Comparison of ENCODE assay signal across 16 cellular contexts in genomic region chr9:91085499-91086291, GRCh38.
DNase-seq lines count a peak whose midpoint lies in the region; ATAC-seq lines count a peak whose summit lies in the region.
"Had no signal": no experiment of that assay in that cellular context is flagged by ENCODE, and none has a peak within 500 bp of the region (broad histone marks: within the 10 kb centered on the region; RNA-seq: fewer than 3 reads in every experiment).

No MANE protein-coding gene starts in this region.

- no peak overlapping the region for H3K4me3 Mint-ChIP-seq in activated CD8-positive, alpha-beta memory T cell treated with anti-CD3 and anti-CD28 coated beads, Interleukin-2, amount 10 ng/mL, durations not matched to agents 7 days and 5 days
- H3K4me3 Mint-ChIP-seq in activated CD4-positive, alpha-beta memory T cell treated with anti-CD3 and anti-CD28 coated beads, Interleukin-2, amount 10 ng/mL, durations not matched to agents 7 days and 5 days: no peak overlapping the region
- no peak overlapping the region for H3K4me3 Mint-ChIP-seq in stimulated activated effector memory CD8-positive, alpha-beta T cell treated with anti-CD3 and anti-CD28 coated beads, Interleukin-12 subunit alpha, Interleukin-12 subunit beta, amount 100 ng/mL, for 72 hours
- H3K4me3 Mint-ChIP-seq: CD4-positive, CD25-positive, alpha-beta regulatory T cell had no signal

- H3K4me1 Mint-ChIP-seq in activated CD8-positive, alpha-beta memory T cell treated with anti-CD3 and anti-CD28 coated beads, Interleukin-2, amount 10 ng/mL, durations not matched to agents 7 days and 5 days: peaks cover 43% of the 10 kb centered on the region
- H3K4me1 Mint-ChIP-seq in activated CD4-positive, alpha-beta memory T cell treated with anti-CD3 and anti-CD28 coated beads, Interleukin-2, amount 10 ng/mL, durations not matched to agents 7 days and 5 days: peaks cover 37% of the 10 kb centered on the region
- H3K4me1 Mint-ChIP-seq in stimulated activated effector memory CD8-positive, alpha-beta T cell treated with anti-CD3 and anti-CD28 coated beads, Interleukin-12 subunit alpha, Interleukin-12 subunit beta, amount 100 ng/mL, for 72 hours: peaks cover 49% of the 10 kb centered on the region
- H3K4me1 Mint-ChIP-seq: CD4-positive, CD25-positive, alpha-beta regulatory T cell had no signal

- peaks cover 44% of the 10 kb centered on the region for H3K36me3 Mint-ChIP-seq in activated CD8-positive, alpha-beta memory T cell treated with anti-CD3 and anti-CD28 coated beads, Interleukin-2, amount 10 ng/mL, durations not matched to agents 7 days and 5 days
- peaks cover 82% of the 10 kb centered on the region for H3K36me3 Mint-ChIP-seq in activated CD4-positive, alpha-beta memory T cell treated with anti-CD3 and anti-CD28 coated beads, Interleukin-2, amount 10 ng/mL, durations not matched to agents 7 days and 5 days (ENCODE audit: low read depth)
- no peaks in the 10 kb centered on the region for H3K36me3 Mint-ChIP-seq in stimulated activated effector memory CD8-positive, alpha-beta T cell treated with anti-CD3 and anti-CD28 coated beads, Interleukin-12 subunit alpha, Interleukin-12 subunit beta, amount 100 ng/mL, for 72 hours
- H3K36me3 Mint-ChIP-seq: CD4-positive, CD25-positive, alpha-beta regulatory T cell had no signal

- no peak for DNase-seq in activated CD8-positive, alpha-beta memory T cell treated with anti-CD3 and anti-CD28 coated beads, Interleukin-2, amount 10 ng/mL, durations not matched to agents 7 days and 5 days
- no peak for DNase-seq in activated CD8-positive, alpha-beta memory T cell treated with anti-CD3 and anti-CD28 coated beads for 24 hours
- DNase-seq in NOMO-1 treated with DMSO at 0.1 percent for 48 hours (lab: John Stamatoyannopoulos, UW; ENCODE audit: unreplicated experiment): peak; percentile 81
- no peak for DNase-seq in activated CD4-positive, alpha-beta memory T cell treated with anti-CD3 and anti-CD28 coated beads, Interleukin-2, amount 10 ng/mL, durations not matched to agents 7 days and 5 days
- DNase-seq in stimulated activated effector memory CD8-positive, alpha-beta T cell treated with anti-CD3 and anti-CD28 coated beads, Interleukin-12 subunit alpha, Interleukin-12 subunit beta, amount 100 ng/mL, for 72 hours (ENCODE audit: low spot score in 2 of 2): no peak
- no peak for DNase-seq in NCI-H510A treated with DMSO at 0.1 percent for 48 hours (lab: John Stamatoyannopoulos, UW)
- DNase-seq: activated naive CD4-positive, alpha-beta T cell; CD4-positive, CD25-positive, alpha-beta regulatory T cell; foreskin fibroblast; GOT3; mucosa of descending colon; NCI-H2029; NCI-H510A; stimulated activated naive CD4-positive, alpha-beta T cell had no signal

- CTCF ChIA-PET in activated CD8-positive, alpha-beta memory T cell treated with anti-CD3 and anti-CD28 coated beads, Interleukin-2, amount 10 ng/mL, durations not matched to agents 7 days and 5 days (lab: Charles Lee): interaction anchor here (0.9 to 1.3 kb wide), 2 partner anchors 9 to 170 kb away, joined by 3 read pairs; no protein-coding TSS in a partner anchor
- CTCF ChIA-PET in activated CD4-positive, alpha-beta memory T cell treated with anti-CD3 and anti-CD28 coated beads, Interleukin-2, amount 10 ng/mL, durations not matched to agents 7 days and 5 days (lab: Charles Lee): no interaction called here

- H3K9me3 Mint-ChIP-seq in activated CD8-positive, alpha-beta memory T cell treated with anti-CD3 and anti-CD28 coated beads, Interleukin-2, amount 10 ng/mL, durations not matched to agents 7 days and 5 days (ENCODE audit: low read depth): peaks cover 3% of the 10 kb centered on the region
- peaks cover 8% of the 10 kb centered on the region for H3K9me3 Mint-ChIP-seq in activated CD4-positive, alpha-beta memory T cell treated with anti-CD3 and anti-CD28 coated beads, Interleukin-2, amount 10 ng/mL, durations not matched to agents 7 days and 5 days
- H3K9me3 Mint-ChIP-seq in stimulated activated effector memory CD8-positive, alpha-beta T cell treated with anti-CD3 and anti-CD28 coated beads, Interleukin-12 subunit alpha, Interleukin-12 subunit beta, amount 100 ng/mL, for 72 hours: no peaks in the 10 kb centered on the region

- POLR2A ChIA-PET in activated CD4-positive, alpha-beta memory T cell treated with anti-CD3 and anti-CD28 coated beads, Interleukin-2, amount 10 ng/mL, durations not matched to agents 7 days and 5 days (lab: Charles Lee): interaction anchor here (0.8 to 1.2 kb wide), 3 partner anchors 8 to 339 kb away, joined by 3 read pairs; no protein-coding TSS in a partner anchor

- no peaks in the 10 kb centered on the region for H3K27me3 Mint-ChIP-seq in activated CD8-positive, alpha-beta memory T cell treated with anti-CD3 and anti-CD28 coated beads, Interleukin-2, amount 10 ng/mL, durations not matched to agents 7 days and 5 days
- peaks cover 1% of the 10 kb centered on the region for H3K27me3 Mint-ChIP-seq in activated CD4-positive, alpha-beta memory T cell treated with anti-CD3 and anti-CD28 coated beads, Interleukin-2, amount 10 ng/mL, durations not matched to agents 7 days and 5 days

- ATAC-seq in activated CD8-positive, alpha-beta memory T cell treated with anti-CD3 and anti-CD28 coated beads, Interleukin-2, amount 10 ng/mL, durations not matched to agents 7 days and 5 days: no peak
- peak; percentile 87 for ATAC-seq in stimulated activated effector memory CD8-positive, alpha-beta T cell treated with anti-CD3 and anti-CD28 coated beads, Interleukin-12 subunit alpha, Interleukin-12 subunit beta, amount 100 ng/mL, for 72 hours
- ATAC-seq in GM18520 (IDR thresholded peaks at IDR 0.05; ENCODE audit: unreplicated experiment) (no peak), HG03378 (IDR thresholded peaks at IDR 0.05; ENCODE audit: unreplicated experiment) (no peak)
- ATAC-seq: mucosa of descending colon had no signal

- peak overlapping the region; percentile 19 for H3K27ac Mint-ChIP-seq in activated CD8-positive, alpha-beta memory T cell treated with anti-CD3 and anti-CD28 coated beads, Interleukin-2, amount 10 ng/mL, durations not matched to agents 7 days and 5 days
- H3K27ac Mint-ChIP-seq in activated CD4-positive, alpha-beta memory T cell treated with anti-CD3 and anti-CD28 coated beads, Interleukin-2, amount 10 ng/mL, durations not matched to agents 7 days and 5 days: peak overlapping the region; percentile 17
- no peak overlapping the region for H3K27ac Mint-ChIP-seq in stimulated activated effector memory CD8-positive, alpha-beta T cell treated with anti-CD3 and anti-CD28 coated beads, Interleukin-12 subunit alpha, Interleukin-12 subunit beta, amount 100 ng/mL, for 72 hours
- H3K27ac Mint-ChIP-seq: CD4-positive, CD25-positive, alpha-beta regulatory T cell had no signal
